8 cellular contexts compared by ENCODE assay signal in genomic region chr6:93420163-93420806, GRCh38. TPM values are rescaled to one million over a fixed set of nuclear protein-coding genes. Genes with fewer than 3 reads are reported as not detected.
DNase-seq lines count a peak whose midpoint lies in the region; ATAC-seq and TF ChIP-seq lines count a peak whose summit lies in the region.

No MANE protein-coding gene starts in this region.

- in situ Hi-C loops in transverse colon (cut with MboI; ENCODE audit: low pct_ligation_motif_present in 1 of 4, low pct_unique_long_range_greater_than_20kb in 1 of 4, low sequenced_read_pairs in 3 of 4) = no loop called here

- POLR2A ChIA-PET in activated naive CD8-positive, alpha-beta T cell treated with anti-CD3 and anti-CD28 coated beads, Interleukin-2, amount 10 ng/mL, durations not matched to agents 7 days and 5 days (lab: Charles Lee) = no interaction called here

- H3K9me3 ChIP-seq in cardiac muscle cell (ENCODE audit: low read depth) = no peaks in the 10 kb centered on the region
- H3K9me3 ChIP-seq in transverse colon = no peaks in the 10 kb centered on the region

- intact Hi-C loops in left ventricle myocardium superior (cut with micrococcal nuclease) (loop anchor here (10.0 kb wide), 1 partner anchor 385 kb away; no protein-coding TSS in a partner anchor), transverse colon (cut with DNase I; ENCODE audit: low total_unique reads) (no loop called here)

- peak overlapping the region; percentile 46 for H3K4me3 ChIP-seq in cardiac muscle cell
- peak overlapping the region in 3 of 4 donors; percentile 42 to 58 (median 50) for H3K4me3 ChIP-seq in transverse colon

- peaks cover 55% of the 10 kb centered on the region for H3K27me3 Mint-ChIP-seq in activated naive CD8-positive, alpha-beta T cell treated with anti-CD3 and anti-CD28 coated beads, Interleukin-2, amount 10 ng/mL, durations not matched to agents 7 days and 5 days
- peaks cover 9% of the 10 kb centered on the region for H3K27me3 Mint-ChIP-seq in memory B cell

- no peak for TF ChIP-seq CTCF in cardiac muscle cell (IDR thresholded peaks at IDR 0.05; ENCODE audit: low read depth, low read length)
- no peak for TF ChIP-seq CTCF in transverse colon (IDR thresholded peaks at IDR 0.05)

- ATAC-seq in left ventricle myocardium superior (no peak), memory B cell (ENCODE audit: low read depth) (no peak)
- no peak for ATAC-seq in activated naive CD8-positive, alpha-beta T cell treated with anti-CD3 and anti-CD28 coated beads, Interleukin-2, amount 10 ng/mL, durations not matched to agents 7 days and 5 days (ENCODE audit: low read depth)

- no peaks in the 10 kb centered on the region for H3K36me3 ChIP-seq in cardiac muscle cell
- no peaks in the 10 kb centered on the region for H3K36me3 ChIP-seq in transverse colon

- H3K9me3 Mint-ChIP-seq in activated naive CD8-positive, alpha-beta T cell treated with anti-CD3 and anti-CD28 coated beads, Interleukin-2, amount 10 ng/mL, durations not matched to agents 7 days and 5 days = no peaks in the 10 kb centered on the region
- no peaks in the 10 kb centered on the region for H3K9me3 Mint-ChIP-seq in memory B cell

- peak overlapping the region; percentile 80 for H3K4me3 Mint-ChIP-seq in activated naive CD8-positive, alpha-beta T cell treated with anti-CD3 and anti-CD28 coated beads, Interleukin-2, amount 10 ng/mL, durations not matched to agents 7 days and 5 days
- H3K4me3 Mint-ChIP-seq in memory B cell = peak overlapping the region; percentile 25

- no peak overlapping the region for H3K27ac Mint-ChIP-seq in activated naive CD8-positive, alpha-beta T cell treated with anti-CD3 and anti-CD28 coated beads, Interleukin-2, amount 10 ng/mL, durations not matched to agents 7 days and 5 days
- H3K27ac Mint-ChIP-seq in memory B cell = no peak overlapping the region

- H3K27me3 ChIP-seq in cardiac muscle cell = no peaks in the 10 kb centered on the region
- H3K27me3 ChIP-seq in transverse colon = peaks cover 86% of the 10 kb centered on the region

- peaks cover 17% of the 10 kb centered on the region for H3K4me1 Mint-ChIP-seq in activated naive CD8-positive, alpha-beta T cell treated with anti-CD3 and anti-CD28 coated beads, Interleukin-2, amount 10 ng/mL, durations not matched to agents 7 days and 5 days
- H3K4me1 Mint-ChIP-seq in memory B cell = peaks cover 4% of the 10 kb centered on the region

- peaks cover 23% of the 10 kb centered on the region for H3K4me1 ChIP-seq in cardiac muscle cell (ENCODE audit: low read depth)
- H3K4me1 ChIP-seq in transverse colon = peaks cover 0 to 39% (median 31%) of the 10 kb centered on the region in 4 donors

- no peak for TF ChIP-seq POLR2A in transverse colon (IDR thresholded peaks at IDR 0.05)

- WGBS in transverse colon (ENCODE audit: low coverage in 1 of 2), 2 donors = 18 to 21% methylated on average over 14 of the region's 14 CpGs

- H3K27ac ChIP-seq in cardiac muscle cell (peak overlapping the region; percentile 62), transverse colon (peak overlapping the region; percentile 55 to 70 (median 60))

- H3K36me3 Mint-ChIP-seq in activated naive CD8-positive, alpha-beta T cell treated with anti-CD3 and anti-CD28 coated beads, Interleukin-2, amount 10 ng/mL, durations not matched to agents 7 days and 5 days = no peaks in the 10 kb centered on the region
- no peaks in the 10 kb centered on the region for H3K36me3 Mint-ChIP-seq in memory B cell

- no peak for TF ChIP-seq EP300 in transverse colon (IDR thresholded peaks at IDR 0.05; ENCODE audit: low read depth)

- DNase-seq in cardiac muscle cell (ENCODE audit: low read depth in 1 of 2, low spot score in 1 of 2) = peak in 1 of 2 donors; percentile 13
- no peak for DNase-seq in left ventricle myocardium superior
- DNase-seq in activated naive CD8-positive, alpha-beta T cell treated with anti-CD3 and anti-CD28 coated beads, Interleukin-2, amount 10 ng/mL, durations not matched to agents 7 days and 5 days = no peak
- no peak for DNase-seq in memory B cell (ENCODE audit: low spot score in 2 of 2)
- no peak for DNase-seq in transverse colon
- no peak for DNase-seq in GF-D8 (lab: John Stamatoyannopoulos, UW)
- no peak for DNase-seq in NCI-H1436 (lab: John Stamatoyannopoulos, UW)
- DNase-seq in ureter (ENCODE audit: low spot score) = no peak

RNA-seq across cellular contexts. Expression of gene EPHA7, which starts 0.9 kb away (rescaled TPM):
- total RNA-seq in cardiac muscle cell (52.6 and 59.0 TPM in 2 replicates), left ventricle myocardium superior (1.5 TPM), transverse colon (10 to 100 TPM in 3 of 4 donors, 1 to 10 TPM in 1; 3.6 to 31.0 (median 16.9) TPM), ureter (4.6 TPM)
- 35.8 and 39.5 TPM in 2 replicates for polyA plus RNA-seq in cardiac muscle cell
- not detected for total RNA-seq in activated naive CD8-positive, alpha-beta T cell treated with anti-CD3 and anti-CD28 coated beads, Interleukin-2, amount 10 ng/mL, durations not matched to agents 7 days and 5 days
